Comparison of ENCODE assay signal across 21 cellular contexts in the genomic region with DNA sequence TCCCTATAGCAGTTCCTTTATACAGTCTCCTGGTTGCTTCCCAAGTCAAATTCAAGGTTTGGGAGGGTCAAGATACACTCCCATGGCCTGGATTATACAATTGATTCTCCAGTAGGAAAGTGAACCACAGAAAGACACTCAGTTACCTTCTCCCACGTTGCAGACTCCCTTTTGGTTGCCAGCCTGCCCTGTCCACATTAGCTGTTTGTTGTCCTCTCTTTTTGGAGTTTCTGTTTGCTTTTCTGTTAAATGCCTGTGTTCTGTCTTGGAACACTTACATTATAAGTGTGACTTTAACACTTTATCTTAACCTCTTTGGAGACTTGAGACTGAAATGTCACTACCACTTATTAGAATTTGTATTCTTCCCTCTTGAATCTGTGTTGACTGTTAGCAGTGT.
"Had no signal": no experiment of that assay in that cellular context is flagged by ENCODE, and none has a peak within 500 bp of the region (broad histone marks: within the 10 kb centered on the region; RNA-seq: fewer than 3 reads in every experiment).

No MANE protein-coding gene starts in this region.

- H3K27ac ChIP-seq: heart right ventricle, hepatocyte, left ventricle myocardium inferior, ovary, sigmoid colon, spleen, tibial nerve, vagina had no signal

- H2AFZ ChIP-seq: hepatocyte had no signal

- FAIRE-seq: small intestine had no signal

- H3K36me3 ChIP-seq: ovary had no signal

- H3K4me1 ChIP-seq: heart right ventricle, sigmoid colon, spleen, tibial nerve, vagina had no signal

- DNase-seq: heart right ventricle; islet precursor cell; left ventricle myocardium inferior; midbrain; mucosa of descending colon; naive thymus-derived CD4-positive, alpha-beta T cell; ovary; retina; right cardiac atrium; sigmoid colon; small intestine; spleen; stimulated activated CD4-positive, alpha-beta T cell treated with anti-CD3 and anti-CD28 coated beads, Interleukin-4, amount 100 ng/mL, for 24 hours; stimulated activated naive CD4-positive, alpha-beta T cell treated with Interleukin-2 at 50 U/mL for 16 hours; stimulated activated naive CD8-positive, alpha-beta T cell treated with anti-CD3 and anti-CD28 coated beads, Interleukin-15, amount 100 ng/mL, for 72 hours; substantia nigra had no signal

- ATAC-seq: mucosa of descending colon; naive thymus-derived CD4-positive, alpha-beta T cell; natural killer cell treated with Interleukin-12 subunit alpha and Interleukin-12 subunit beta and Interleukin-15 and Interleukin-18, amount 100 ng/mL, for 72 hours; right cardiac atrium; stimulated activated effector memory CD8-positive, alpha-beta T cell treated with anti-CD3 and anti-CD28 coated beads, Interleukin-12 subunit alpha, Interleukin-12 subunit beta, amount 100 ng/mL, for 72 hours; stimulated activated naive CD8-positive, alpha-beta T cell treated with anti-CD3 and anti-CD28 coated beads, Interleukin-15, amount 100 ng/mL, for 72 hours had no signal

- H3K27me3 ChIP-seq: heart right ventricle, hepatocyte, ovary, sigmoid colon, spleen, tibial nerve, vagina had no signal

- H3K4me3 ChIP-seq: heart right ventricle, hepatocyte, left ventricle myocardium inferior, mucosa of descending colon, ovary, sigmoid colon, spleen, tibial nerve, vagina had no signal

- H3K4me2 ChIP-seq: hepatocyte had no signal
